ENCODE assay signal across 8 cellular contexts in the genomic region with DNA sequence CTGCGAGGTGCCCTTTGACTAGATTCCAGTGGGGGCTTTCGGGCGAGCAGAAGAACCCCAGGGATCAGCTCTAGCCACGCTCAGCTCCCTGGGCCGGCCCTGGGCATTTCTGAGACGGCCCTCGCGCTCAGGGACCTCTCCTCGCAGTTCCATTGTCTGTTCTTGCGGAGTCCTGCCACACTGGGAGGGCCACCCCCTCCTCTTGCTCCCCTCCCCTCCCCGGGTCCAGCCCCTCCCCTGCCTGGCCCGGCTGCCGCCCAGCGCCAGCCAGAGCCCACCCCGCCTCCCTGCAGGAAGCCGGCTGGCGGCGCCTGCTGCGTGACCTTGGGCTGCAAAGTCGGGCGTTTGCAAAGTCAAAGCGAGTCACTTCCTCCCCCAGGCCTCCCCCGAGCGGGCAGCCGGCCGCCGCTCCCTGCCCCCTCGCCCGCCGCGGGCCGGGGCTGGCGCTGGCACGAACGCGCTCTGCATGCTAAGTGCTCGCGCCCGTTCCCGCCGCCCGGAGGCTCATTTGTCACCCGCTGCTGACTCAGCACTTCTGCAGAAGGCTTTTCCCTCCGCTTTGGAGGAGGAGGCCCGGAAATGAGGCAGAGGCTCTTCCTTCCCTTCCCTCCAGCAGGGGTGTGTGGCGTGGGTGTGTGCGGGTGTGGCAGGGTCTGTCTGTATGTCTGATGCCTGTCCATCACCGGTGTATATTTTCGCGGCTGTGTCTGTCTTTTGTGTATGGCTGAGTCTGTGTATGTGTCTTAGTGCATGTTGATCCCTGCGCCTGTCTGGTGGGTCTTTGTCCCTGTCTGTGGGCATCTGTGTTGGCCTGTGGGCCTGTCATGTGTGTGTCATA.
DNase-seq lines count a peak whose midpoint lies in the region; ATAC-seq and TF ChIP-seq lines count a peak whose summit lies in the region.

No MANE protein-coding gene starts in this region.

- no peaks in the 10 kb centered on the region for H3K9me3 Mint-ChIP-seq in memory B cell

- H3K27me3 Mint-ChIP-seq in memory B cell, result no peaks in the 10 kb centered on the region

- TF ChIP-seq CTCF in AG09319 (IDR thresholded peaks at IDR 0.05; ENCODE audit: low read depth, low read length), result no peak

- peaks cover 34% of the 10 kb centered on the region for H3K4me1 Mint-ChIP-seq in memory B cell

- peak overlapping the region; percentile 89 for H3K4me3 Mint-ChIP-seq in memory B cell

- ATAC-seq in memory B cell (ENCODE audit: low read depth), result peak; percentile 71

- peak overlapping the region; percentile 99 for H3K27ac Mint-ChIP-seq in memory B cell

- no peaks in the 10 kb centered on the region for H3K36me3 Mint-ChIP-seq in memory B cell

- peak; percentile 86 for DNase-seq in AG09319 (ENCODE audit: extremely low read depth, low read depth)
- peak; percentile 48 for DNase-seq in GM19238 (ENCODE audit: insufficient read length, low spot score)
- DNase-seq in HS-5 (ENCODE audit: low read depth), result peak; percentile 65
- DNase-seq in NK-92 (lab: John Stamatoyannopoulos, UW; ENCODE audit: unreplicated experiment), result peak; percentile 14
- peak; percentile 94 for DNase-seq in activated CD8-positive, alpha-beta memory T cell treated with anti-CD3 and anti-CD28 coated beads for 24 hours
- peak; percentile 86 for DNase-seq in effector CD4-positive, alpha-beta T cell
- DNase-seq in memory B cell (ENCODE audit: low spot score in 2 of 2), result peak; percentile 72 to 79
- DNase-seq in stimulated activated CD4-positive, alpha-beta T cell treated with anti-CD3 and anti-CD28 coated beads, TNF-alpha, amount 100 ng/mL, for 48 hours (ENCODE audit: low read depth in 3 of 3), result peak; percentile 83 to 89 (median 86)

Comparison
In these comparisons a context has a peak if more than half of its experiments do, and no peak if none do; other contexts are left out.
1. Peak in every context shown above with its lines: DNase-seq and ATAC-seq.
2. DNase-seq: peak in every context shown above with its lines; median percentile 94 in activated CD8-positive, alpha-beta memory T cell treated with anti-CD3 and anti-CD28 coated beads for 24 hours; 86 in AG09319; 86 in effector CD4-positive, alpha-beta T cell; 86 in stimulated activated CD4-positive, alpha-beta T cell treated with anti-CD3 and anti-CD28 coated beads, TNF-alpha, amount 100 ng/mL, for 48 hours; 76 in memory B cell; 65 in HS-5; 48 in GM19238; 14 in NK-92.